9 cellular contexts compared by ENCODE assay signal in the genomic region with DNA sequence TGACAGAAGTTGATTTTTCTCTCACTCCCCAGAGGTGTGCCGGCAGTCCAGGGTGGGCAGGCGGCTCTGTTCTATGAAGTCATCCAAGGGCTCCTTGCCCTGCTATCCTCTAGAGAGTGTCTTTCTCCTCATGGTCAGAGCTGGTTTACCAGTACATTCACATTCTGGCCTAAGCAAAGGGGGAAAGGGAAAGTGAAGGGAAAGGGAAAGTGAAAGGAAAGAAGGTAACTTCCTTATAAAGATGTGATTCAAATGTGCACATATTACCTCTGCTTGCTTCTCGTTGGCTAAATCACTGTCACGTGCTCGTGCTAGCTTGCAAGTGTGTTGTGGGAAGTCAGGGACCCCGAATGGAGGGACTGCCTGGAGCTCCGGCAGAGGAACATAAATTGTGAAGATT. TPM values are rescaled to one million over a fixed set of nuclear protein-coding genes. Genes with fewer than 3 reads are reported as not detected.
DNase-seq lines count a peak whose midpoint lies in the region; ATAC-seq and TF ChIP-seq lines count a peak whose summit lies in the region.
"Had no signal": no experiment of that assay in that cellular context is flagged by ENCODE, and none has a peak within 500 bp of the region (broad histone marks: within the 10 kb centered on the region; RNA-seq: fewer than 3 reads in every experiment).

No MANE protein-coding gene starts in this region.

- H3K4me3 ChIP-seq in right lobe of liver = peak overlapping the region in 2 of 3 donors; percentile 22

- ATAC-seq in activated CD8-positive, alpha-beta T cell treated with anti-CD3 and anti-CD28 coated beads for 36 hours = peak; percentile 60
- ATAC-seq in right lobe of liver (peak; percentile 49 to 72 (median 69)), left cardiac atrium (no peak)

- no peaks in the 10 kb centered on the region for H3K36me3 ChIP-seq in right lobe of liver

- 32% methylated on average over 7 of the region's 7 CpGs for WGBS in right lobe of liver (ENCODE audit: insufficient coverage, low coverage, low lambda C conversion rate, missing lambda C conversion rate)

- TF ChIP-seq POLR2A in right lobe of liver (IDR thresholded peaks at IDR 0.05) = no peak

- peaks cover 19% of the 10 kb centered on the region for H3K36me3 Mint-ChIP-seq in activated CD8-positive, alpha-beta T cell treated with anti-CD3 and anti-CD28 coated beads for 36 hours (ENCODE audit: low read depth)

- H3K27ac ChIP-seq in right lobe of liver = peak overlapping the region; percentile 34 to 74 (median 49)
- H3K27ac ChIP-seq in RWPE1 = no peak overlapping the region
- H3K27ac ChIP-seq: parathyroid adenoma had no signal

- peaks cover 36% of the 10 kb centered on the region for H3K4me1 Mint-ChIP-seq in activated CD8-positive, alpha-beta T cell treated with anti-CD3 and anti-CD28 coated beads for 36 hours (ENCODE audit: low read depth)

- peak overlapping the region; percentile 61 for H3K4me3 Mint-ChIP-seq in activated CD8-positive, alpha-beta T cell treated with anti-CD3 and anti-CD28 coated beads for 36 hours

- H3K27ac Mint-ChIP-seq in activated CD8-positive, alpha-beta T cell treated with anti-CD3 and anti-CD28 coated beads for 36 hours = peak overlapping the region; percentile 81

- TF ChIP-seq CTCF in activated CD8-positive, alpha-beta T cell treated with anti-CD3 and anti-CD28 coated beads for 36 hours (IDR thresholded peaks at IDR 0.05) = no peak
- TF ChIP-seq CTCF in right lobe of liver (IDR thresholded peaks at IDR 0.05) (no peak), RWPE1 (conservative IDR thresholded peaks at IDR 0.05; ENCODE audit: low read depth) (no peak)

- intact Hi-C loops in activated CD8-positive, alpha-beta T cell treated with anti-CD3 and anti-CD28 coated beads for 36 hours (cut with micrococcal nuclease) = no loop called here
- intact Hi-C loops in right lobe of liver (cut with DNase I) (no loop called here), left cardiac atrium (cut with DNase I) (no loop called here)

- POLR2A ChIA-PET in activated CD8-positive, alpha-beta T cell treated with anti-CD3 and anti-CD28 coated beads for 36 hours (lab: Charles Lee) = interaction anchor here (0.5 to 0.8 kb wide), 2 partner anchors 150 to 1727 kb away, joined by 3 read pairs; no protein-coding TSS in a partner anchor
- POLR2A ChIA-PET in RWPE1 (lab: Yijun Ruan, JAX; ENCODE audit: low non-redundant PET) = no interaction called here

- peaks cover 0 to 32% (median 4%) of the 10 kb centered on the region in 4 donors for H3K4me1 ChIP-seq in right lobe of liver
- H3K4me1 ChIP-seq: parathyroid adenoma had no signal

- DNase-seq in Daoy (ENCODE audit: low read depth) (peak; percentile 75), HT1080 (ENCODE audit: low read depth) (peak; percentile 81), right lobe of liver (peak in 1 of 3 donors; percentile 60), RWPE1 (ENCODE audit: low spot score) (no peak), globus pallidus (ENCODE audit: low spot score) (no peak), left cardiac atrium (no peak), GM03348 (ENCODE audit: low spot score) (no peak)
- peak; percentile 61 for DNase-seq in activated CD8-positive, alpha-beta T cell treated with anti-CD3 and anti-CD28 coated beads for 36 hours

- no peaks in the 10 kb centered on the region for H3K27me3 Mint-ChIP-seq in activated CD8-positive, alpha-beta T cell treated with anti-CD3 and anti-CD28 coated beads for 36 hours

- no peaks in the 10 kb centered on the region for H3K9me3 ChIP-seq in right lobe of liver

- CTCF ChIA-PET in activated CD8-positive, alpha-beta T cell treated with anti-CD3 and anti-CD28 coated beads for 36 hours (lab: Charles Lee) = interaction anchor here (1.0 to 4.3 kb wide), 4 partner anchors 9 to 232 kb away, joined by 3 to 31 read pairs (median 4); no protein-coding TSS in a partner anchor
- CTCF ChIA-PET in RWPE1 (lab: Yijun Ruan, JAX) = no interaction called here

- H3K9me3 Mint-ChIP-seq in activated CD8-positive, alpha-beta T cell treated with anti-CD3 and anti-CD28 coated beads for 36 hours = peaks cover 6% of the 10 kb centered on the region

- H3K27me3 ChIP-seq in right lobe of liver = no peaks in the 10 kb centered on the region

RNA-seq across cellular contexts. Expression of a gene that starts 2.9 kb away (rescaled TPM):
- total RNA-seq in Daoy (2014; rRNA removed; shearing (Covaris generic)) = 43.1 and 54.4 TPM in 2 replicates
- total RNA-seq in HT1080 (2014; rRNA removed; shearing (Covaris generic)) = 0.13 and 0.18 TPM in 2 replicates
- 0.28 TPM in 1 of 2 replicates, not detected in the other for polyA plus RNA-seq in HT1080 (2015; cell fraction: cytosol; rRNA removed)
- 0.16 TPM in 1 of 2 replicates, not detected in the other for polyA plus RNA-seq in HT1080 (2015; cell fraction: nucleus; rRNA removed)
- 10 to 100 TPM; 42.8 to 44.8 TPM for total RNA-seq in activated CD8-positive, alpha-beta T cell treated with anti-CD3 and anti-CD28 coated beads for 36 hours
- total RNA-seq in right lobe of liver (100 to 1,000 TPM in 2 of 6 experiments, 10 to 100 TPM in 4; 63.0 to 152 (median 83.3) TPM), left cardiac atrium (10 to 100 TPM; 17.5 to 22.0 TPM)

RNA-seq across cellular contexts. Expression of a gene that starts 26.9 kb away (rescaled TPM):
- 28.3 and 36.4 TPM in 2 replicates for total RNA-seq in Daoy (2014; rRNA removed; shearing (Covaris generic))
- 37.0 and 37.8 TPM in 2 replicates for total RNA-seq in HT1080 (2014; rRNA removed; shearing (Covaris generic))
- polyA plus RNA-seq in HT1080 (2015; cell fraction: cytosol; rRNA removed) = 37.9 and 43.9 TPM in 2 replicates
- 43.5 and 44.3 TPM in 2 replicates for polyA plus RNA-seq in HT1080 (2015; cell fraction: nucleus; rRNA removed)
- total RNA-seq in activated CD8-positive, alpha-beta T cell treated with anti-CD3 and anti-CD28 coated beads for 36 hours = 10 to 100 TPM; 33.3 to 36.4 TPM
- 10 to 100 TPM in 2 of 6 experiments, 1 to 10 TPM in 4; 3.4 to 11.8 (median 4.6) TPM for total RNA-seq in right lobe of liver
- total RNA-seq in left cardiac atrium = 10 to 100 TPM; 12.1 to 12.5 TPM

Comparison
In these comparisons a context has a peak if more than half of its experiments do, and no peak if none do; other contexts are left out.
1. DNase-seq: peak in Daoy (single experiment), HT1080 (single experiment) and activated CD8-positive, alpha-beta T cell treated with anti-CD3 and anti-CD28 coated beads for 36 hours (single experiment); none in RWPE1 (single experiment), globus pallidus (single experiment), left cardiac atrium (single experiment) and GM03348 (single experiment).
2. ATAC-seq: peak in activated CD8-positive, alpha-beta T cell treated with anti-CD3 and anti-CD28 coated beads for 36 hours (single experiment) and right lobe of liver (4 of 4); none in left cardiac atrium (0 of 2).
3. RNA of a gene that starts 2.9 kb away (total RNA-seq): 63.0 to 152 TPM in right lobe of liver, 42.8 to 44.8 TPM in activated CD8-positive, alpha-beta T cell treated with anti-CD3 and anti-CD28 coated beads for 36 hours, 43.1 to 54.4 TPM in Daoy and 17.5 to 22.0 TPM in left cardiac atrium; 0.13 to 0.18 TPM in HT1080; every median in the first group is over 10 times any median in the second.